1 cellular context compared by ENCODE assay signal in genomic region chr7:105759670-105760548, GRCh38.
TF ChIP-seq lines count a peak whose summit lies in the region.

No MANE protein-coding gene starts in this region.

TF ChIP-seq in HEK293, 187 proteins besides CTCF, POLR2A, EP300 and RAD21 (continued from another document):
- TF ChIP-seq ZNF366 (tag by site-specific recombination; conservative IDR thresholded peaks at IDR 0.05), result 0 out of 2 replicates have a peak, but pooled peaks have one; percentile 13
- no peak for TF ChIP-seq ZNF223 (tag by site-specific recombination; IDR thresholded peaks at IDR 0.05)
- TF ChIP-seq ZFP3 (tag by site-specific recombination; IDR thresholded peaks at IDR 0.05; ENCODE audit: low read depth), result no peak
- TF ChIP-seq, protein P1, sequence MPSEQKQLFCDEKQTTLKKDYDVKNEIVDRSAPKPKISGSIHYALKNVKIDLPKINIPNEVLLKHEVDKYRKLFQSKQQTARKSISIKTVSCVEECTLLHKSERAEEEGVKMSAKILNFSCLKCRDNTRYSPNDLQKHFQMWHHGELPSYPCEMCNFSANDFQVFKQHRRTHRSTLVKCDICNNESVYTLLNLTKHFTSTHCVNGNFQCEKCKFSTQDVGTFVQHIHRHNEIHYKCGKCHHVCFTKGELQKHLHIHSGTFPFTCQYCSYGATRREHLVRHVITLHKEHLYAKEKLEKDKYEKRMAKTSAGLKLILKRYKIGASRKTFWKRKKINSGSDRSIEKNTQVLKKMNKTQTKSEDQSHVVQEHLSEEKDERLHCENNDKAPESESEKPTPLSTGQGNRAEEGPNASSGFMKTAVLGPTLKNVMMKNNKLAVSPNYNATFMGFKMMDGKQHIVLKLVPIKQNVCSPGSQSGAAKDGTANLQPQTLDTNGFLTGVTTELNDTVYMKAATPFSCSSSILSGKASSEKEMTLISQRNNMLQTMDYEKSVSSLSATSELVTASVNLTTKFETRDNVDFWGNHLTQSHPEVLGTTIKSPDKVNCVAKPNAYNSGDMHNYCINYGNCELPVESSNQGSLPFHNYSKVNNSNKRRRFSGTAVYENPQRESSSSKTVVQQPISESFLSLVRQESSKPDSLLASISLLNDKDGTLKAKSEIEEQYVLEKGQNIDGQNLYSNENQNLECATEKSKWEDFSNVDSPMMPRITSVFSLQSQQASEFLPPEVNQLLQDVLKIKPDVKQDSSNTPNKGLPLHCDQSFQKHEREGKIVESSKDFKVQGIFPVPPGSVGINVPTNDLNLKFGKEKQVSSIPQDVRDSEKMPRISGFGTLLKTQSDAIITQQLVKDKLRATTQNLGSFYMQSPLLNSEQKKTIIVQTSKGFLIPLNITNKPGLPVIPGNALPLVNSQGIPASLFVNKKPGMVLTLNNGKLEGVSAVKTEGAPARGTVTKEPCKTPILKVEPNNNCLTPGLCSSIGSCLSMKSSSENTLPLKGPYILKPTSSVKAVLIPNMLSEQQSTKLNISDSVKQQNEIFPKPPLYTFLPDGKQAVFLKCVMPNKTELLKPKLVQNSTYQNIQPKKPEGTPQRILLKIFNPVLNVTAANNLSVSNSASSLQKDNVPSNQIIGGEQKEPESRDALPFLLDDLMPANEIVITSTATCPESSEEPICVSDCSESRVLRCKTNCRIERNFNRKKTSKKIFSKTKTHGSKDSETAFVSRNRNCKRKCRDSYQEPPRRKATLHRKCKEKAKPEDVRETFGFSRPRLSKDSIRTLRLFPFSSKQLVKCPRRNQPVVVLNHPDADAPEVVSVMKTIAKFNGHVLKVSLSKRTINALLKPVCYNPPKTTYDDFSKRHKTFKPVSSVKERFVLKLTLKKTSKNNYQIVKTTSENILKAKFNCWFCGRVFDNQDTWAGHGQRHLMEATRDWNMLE (tag by site-specific recombination; conservative IDR thresholded peaks at IDR 0.05; ENCODE audit: low read depth), result no peak
- peak; percentile 68 for TF ChIP-seq ZNF654 (tag by site-specific recombination; IDR thresholded peaks at IDR 0.05; ENCODE audit: low read depth)
- TF ChIP-seq ZXDB (tag by site-specific recombination; IDR thresholded peaks at IDR 0.05), result no peak
